31 cellular contexts compared by ENCODE assay signal in the genomic region with DNA sequence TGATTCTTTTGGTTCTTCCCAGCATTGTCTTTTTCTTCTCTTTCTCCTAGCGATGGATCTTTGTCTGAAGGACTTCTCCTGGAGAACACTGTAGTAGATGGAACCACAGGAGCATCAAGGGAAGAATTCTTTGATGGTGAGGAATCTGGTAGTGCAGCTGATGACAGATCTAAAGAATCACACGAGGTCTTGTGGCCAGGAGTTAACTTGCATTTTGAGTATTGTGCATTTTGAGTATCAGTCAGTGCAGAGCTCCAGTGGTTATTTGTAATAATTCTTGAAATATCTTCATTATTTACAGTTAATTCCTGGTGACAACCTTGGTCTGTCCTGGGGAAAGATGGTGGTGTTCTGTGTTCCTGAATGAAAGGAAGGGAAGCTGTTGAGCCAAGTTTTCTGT. TPM values are rescaled to one million over a fixed set of nuclear protein-coding genes. Genes with fewer than 3 reads are reported as not detected.
"Had no signal": no experiment of that assay in that cellular context is flagged by ENCODE, and none has a peak within 500 bp of the region (broad histone marks: within the 10 kb centered on the region; RNA-seq: fewer than 3 reads in every experiment).

No MANE protein-coding gene starts in this region.

- H3K27ac ChIP-seq: heart right ventricle, left lung, lower lobe of right lung, neural progenitor cell, neutrophil, parathyroid adenoma, psoas muscle, right atrium auricular region, right lobe of liver, skin epidermis, suprapubic skin, thoracic aorta, tibial artery, upper lobe of right lung had no signal

- H3K27me3 ChIP-seq: heart right ventricle, hepatocyte, left lung, neural progenitor cell, neutrophil, right atrium auricular region, right lobe of liver, suprapubic skin, tibial artery, upper lobe of right lung had no signal

- H3K4me3 Mint-ChIP-seq: mesothelial cell of epicardium; naive B cell; natural killer cell; nephron progenitor cell; neural progenitor cell; stimulated activated memory B cell treated with anti-CD40 and anti-IgM and Interleukin-4, amounts not matched to agents 10 μg/mL and 1 μg/mL and 100 μg/mL, for 72 hours had no signal

- DNase-seq: heart right ventricle; islet precursor cell; kidney glomerular epithelial cell; left colon; left lung; lower lobe of right lung; mesendoderm; naive B cell; natural killer cell; nephron progenitor cell; occipital lobe; psoas muscle; right lobe of liver; stimulated activated CD4-positive, alpha-beta T cell treated with anti-CD3 and anti-CD28 coated beads, Interleukin-12 subunit alpha, Interleukin-12 subunit beta, amount 100 ng/mL, for 4 hours; stimulated activated CD4-positive, alpha-beta T cell treated with anti-CD3 and anti-CD28 coated beads, Interleukin-15, amount 100 ng/mL, for 24 hours; stimulated activated CD4-positive, alpha-beta T cell treated with anti-CD3 and anti-CD28 coated beads, Interleukin-2, amount 100 ng/mL, for 24 hours; stimulated activated CD4-positive, alpha-beta T cell treated with anti-CD3 and anti-CD28 coated beads, Interleukin-4, amount 100 ng/mL, for 1 hour; stimulated activated naive CD4-positive, alpha-beta T cell treated with Interleukin-2 at 50 U/mL for 16 hours; tibial artery; upper lobe of right lung had no signal

- H2AFZ ChIP-seq: hepatocyte, neural progenitor cell, parathyroid adenoma had no signal

- H3K4me1 Mint-ChIP-seq: naive B cell; natural killer cell; nephron progenitor cell; neural progenitor cell; stimulated activated memory B cell treated with anti-CD40 and anti-IgM and Interleukin-4, amounts not matched to agents 10 μg/mL and 1 μg/mL and 100 μg/mL, for 72 hours had no signal

- H3K4me1 ChIP-seq: heart right ventricle, left lung, lower lobe of right lung, neural progenitor cell, parathyroid adenoma, psoas muscle, right atrium auricular region, right lobe of liver, suprapubic skin, tibial artery, upper lobe of right lung had no signal

- H3K9ac ChIP-seq: neural progenitor cell, parathyroid adenoma had no signal

- H3K36me3 Mint-ChIP-seq: stimulated activated memory B cell treated with anti-CD40 and anti-IgM and Interleukin-4, amounts not matched to agents 10 μg/mL and 1 μg/mL and 100 μg/mL, for 72 hours had no signal

- FAIRE-seq: urothelium cell line had no signal

- H3K27ac Mint-ChIP-seq: mesothelial cell of epicardium; naive B cell; natural killer cell; nephron progenitor cell; neural progenitor cell; stimulated activated memory B cell treated with anti-CD40 and anti-IgM and Interleukin-4, amounts not matched to agents 10 μg/mL and 1 μg/mL and 100 μg/mL, for 72 hours had no signal

- H3K4me2 ChIP-seq: hepatocyte, neural progenitor cell had no signal

- H3K9me3 Mint-ChIP-seq: naive B cell; natural killer cell; stimulated activated memory B cell treated with anti-CD40 and anti-IgM and Interleukin-4, amounts not matched to agents 10 μg/mL and 1 μg/mL and 100 μg/mL, for 72 hours had no signal

- H3K36me3 ChIP-seq: heart right ventricle, neural progenitor cell, neutrophil, right atrium auricular region had no signal

- H3K79me2 ChIP-seq: hepatocyte, parathyroid adenoma had no signal

- H3K4me3 ChIP-seq: heart right ventricle, hepatocyte, left lung, lower lobe of right lung, neural progenitor cell, psoas muscle, right atrium auricular region, right lobe of liver, skin epidermis, suprapubic skin, thoracic aorta, tibial artery, upper lobe of right lung had no signal

- H3K9me3 ChIP-seq: heart right ventricle, left lung, lower lobe of right lung, neutrophil, psoas muscle, right atrium auricular region, right lobe of liver, suprapubic skin, thoracic aorta, tibial artery, upper lobe of right lung had no signal

- ATAC-seq: heart right ventricle; left colon; left lung; lower lobe of right lung; natural killer cell; psoas muscle; right lobe of liver; stimulated activated memory B cell treated with anti-CD40 and anti-IgM and Interleukin-4, amounts not matched to agents 10 μg/mL and 1 μg/mL and 100 μg/mL, for 72 hours; upper lobe of right lung had no signal

RNA-seq across cellular contexts. Expression of a gene that starts 45.4 kb away (rescaled TPM):
- total RNA-seq: thoracic aorta had no signal
